Comparison of ENCODE assay signal across 26 cellular contexts in the genomic region with DNA sequence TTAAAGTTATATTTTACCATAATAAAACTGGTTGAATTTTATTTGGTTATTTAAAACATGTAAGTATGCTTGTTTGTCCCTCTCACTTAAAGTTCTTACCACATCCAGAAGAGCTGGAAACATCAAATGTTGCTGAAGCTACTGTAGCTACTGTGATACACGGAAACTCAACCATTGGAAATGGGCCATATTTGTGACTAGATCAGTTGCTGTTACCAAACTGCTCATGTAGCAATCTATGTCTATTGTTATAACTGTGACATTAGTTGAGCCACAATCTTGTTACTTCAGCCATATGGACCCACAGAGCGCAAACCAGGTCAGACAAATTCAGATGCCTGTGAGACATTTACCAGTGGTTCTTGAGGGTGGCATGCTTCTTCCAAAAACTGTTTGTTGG. TPM values are rescaled to one million over a fixed set of nuclear protein-coding genes. Genes with fewer than 3 reads are reported as not detected.
"Had no signal": no experiment of that assay in that cellular context is flagged by ENCODE, and none has a peak within 500 bp of the region (broad histone marks: within the 10 kb centered on the region; RNA-seq: fewer than 3 reads in every experiment).

No MANE protein-coding gene starts in this region.

- DNase-seq: dermis blood vessel endothelial cell; effector memory CD4-positive, alpha-beta T cell; esophagus squamous epithelium; gastrocnemius medialis; left ventricle myocardium superior; lower lobe of right lung; naive thymus-derived CD8-positive, alpha-beta T cell; nephron progenitor cell; occipital lobe; ovary; posterior cingulate gyrus; psoas muscle; right cardiac atrium; sigmoid colon; stimulated activated CD4-positive, alpha-beta T cell treated with anti-CD3 and anti-CD28 coated beads, Interleukin-2, amount 100 ng/mL, for 24 hours; stimulated activated CD4-positive, alpha-beta T cell treated with anti-CD3 and anti-CD28 coated beads, Interleukin-4, amount 100 ng/mL, for 24 hours; stimulated activated naive CD8-positive, alpha-beta T cell treated with anti-CD3 and anti-CD28 coated beads, Interleukin-15, Interleukin-2, amounts not matched to agents 100 U/mL and 50 U/mL, for 24 hours; substantia nigra; testis; tibial artery had no signal

- H3K4me3 ChIP-seq: coronary artery, esophagus squamous epithelium, gastrocnemius medialis, lower lobe of right lung, ovary, psoas muscle, sigmoid colon, testis, tibial artery had no signal

- H3K27me3 ChIP-seq: esophagus squamous epithelium, gastrocnemius medialis, ovary, sigmoid colon, testis, tibial artery had no signal

- H3K36me3 ChIP-seq: esophagus squamous epithelium, gastrocnemius medialis, ovary, sigmoid colon, tibial artery had no signal

- H3K9me3 ChIP-seq: esophagus squamous epithelium, gastrocnemius medialis, lower lobe of right lung, ovary, psoas muscle, sigmoid colon, testis, tibial artery had no signal

- H3K27ac ChIP-seq: coronary artery, esophagus squamous epithelium, gastrocnemius medialis, lower lobe of right lung, ovary, psoas muscle, sigmoid colon, testis, tibial artery had no signal

- ATAC-seq: gastrocnemius medialis; left ventricle myocardium superior; lower lobe of right lung; naive thymus-derived CD8-positive, alpha-beta T cell; psoas muscle; right cardiac atrium; stimulated activated memory B cell treated with anti-CD40 and anti-IgM and Interleukin-4, amounts not matched to agents 10 μg/mL and 1 μg/mL and 100 μg/mL, for 72 hours; stimulated activated naive CD8-positive, alpha-beta T cell treated with anti-CD3 and anti-CD28 coated beads, Interleukin-15, Interleukin-2, amounts not matched to agents 100 U/mL and 50 U/mL, for 24 hours had no signal

- H3K4me1 ChIP-seq: esophagus squamous epithelium, gastrocnemius medialis, lower lobe of right lung, psoas muscle, testis had no signal

RNA-seq across cellular contexts. Expression of a gene that starts 41.6 kb away (rescaled TPM):
- total RNA-seq: endothelial cell of umbilical vein; myocyte; naive thymus-derived CD8-positive, alpha-beta T cell; renal cortical epithelial cell had no signal
- polyA plus RNA-seq: endothelial cell of umbilical vein; keratinocyte; naive thymus-derived CD8-positive, alpha-beta T cell had no signal
